Comparison of ENCODE assay signal across 8 cellular contexts in genomic region chr10:6163364-6164270, GRCh38. TPM values are rescaled to one million over a fixed set of nuclear protein-coding genes. Genes with fewer than 3 reads are reported as not detected.
DNase-seq lines count a peak whose midpoint lies in the region; ATAC-seq and TF ChIP-seq lines count a peak whose summit lies in the region.

No MANE protein-coding gene starts in this region.

- intact Hi-C loops in left lung (cut with DNase I), result no loop called here

- ATAC-seq in GM18858 (IDR thresholded peaks at IDR 0.05; ENCODE audit: unreplicated experiment) (peak; percentile 77), HG03066 (IDR thresholded peaks at IDR 0.05; ENCODE audit: low read depth, unreplicated experiment) (peak; percentile 79), left lung (peak; percentile 99)

- no peaks in the 10 kb centered on the region for H3K36me3 ChIP-seq in ACC112 (ENCODE audit: insufficient read depth, low read length)
- H3K36me3 ChIP-seq in left lung, result peaks cover 0 to 13% of the 10 kb centered on the region in 2 donors

- H3K9me3 ChIP-seq in left lung, result no peaks in the 10 kb centered on the region

- H3K4me3 ChIP-seq in ACC112 (ENCODE audit: low read depth, low read length) (peak overlapping the region; percentile 87), coronary artery (peak overlapping the region; percentile 94), left lung (peak overlapping the region; percentile 62 to 77)

- DNase-seq in NCI-H345 treated with DMSO at 0.1 percent for 48 hours (lab: John Stamatoyannopoulos, UW; ENCODE audit: unreplicated experiment) (peak; percentile 44), coronary artery (ENCODE audit: low spot score) (peak; percentile 93), left lung (peak; percentile 89 to 96)
- peak; percentile 87 to 91 for DNase-seq in activated CD4-positive, alpha-beta T cell treated with anti-CD3 and anti-CD28 coated beads for 4 hours
- peak; percentile 89 to 95 for DNase-seq in stimulated activated CD4-positive, alpha-beta T cell treated with anti-CD3 and anti-CD28 coated beads, Interleukin-2, amount 100 ng/mL, for 48 hours

- peaks cover 11% of the 10 kb centered on the region for H3K4me1 ChIP-seq in ACC112 (ENCODE audit: control insufficient read depth, insufficient read depth, low read length, unreplicated experiment)
- H3K4me1 ChIP-seq in left lung, result peaks cover 15 to 54% of the 10 kb centered on the region in 2 donors

- peaks cover 40% of the 10 kb centered on the region for H3K79me2 ChIP-seq in ACC112 (ENCODE audit: control insufficient read depth, insufficient read depth, low read length, unreplicated experiment)

- peak overlapping the region; percentile 39 for H2AFZ ChIP-seq in ACC112 (ENCODE audit: low read length, unreplicated experiment)

- H3K27me3 ChIP-seq in ACC112 (ENCODE audit: insufficient read depth, low read length) (no peaks in the 10 kb centered on the region), left lung (no peaks in the 10 kb centered on the region)

- H3K27ac ChIP-seq in ACC112 (ENCODE audit: low read depth, low read length), result peak overlapping the region; percentile 71; the same call in 1 of the 2 replicates
- H3K27ac ChIP-seq in coronary artery, result peak overlapping the region; percentile 95 to 97
- H3K27ac ChIP-seq in left lung, result peak overlapping the region; percentile 85 to 96

- TF ChIP-seq CTCF in coronary artery (IDR thresholded peaks at IDR 0.05) (no peak), left lung (IDR thresholded peaks at IDR 0.05) (no peak)

RNA-seq across cellular contexts. Expression of gene PFKFB3, which starts 39.1 kb away (rescaled TPM):
- total RNA-seq in left lung, result 100 to 1,000 TPM in 1 of 2 donors, 10 to 100 TPM in 1; 41.8 to 120 TPM

Comparison
In these comparisons a context has a peak if more than half of its experiments do, and no peak if none do; other contexts are left out.
1. Peak in every context shown above with its lines: DNase-seq, ATAC-seq, H3K4me3 ChIP-seq and H3K27ac ChIP-seq.